Comparison of ENCODE assay signal across 24 cellular contexts in genomic region chr15:93989611-93990010, GRCh38.
"Had no signal": no experiment of that assay in that cellular context is flagged by ENCODE, and none has a peak within 500 bp of the region (broad histone marks: within the 10 kb centered on the region; RNA-seq: fewer than 3 reads in every experiment).

No MANE protein-coding gene starts in this region.

- DNase-seq: colonic mucosa; effector CD8-positive, alpha-beta T cell; endodermal cell; foreskin keratinocyte; left ventricle myocardium superior; lower lobe of right lung; natural killer cell; nucleus accumbens; right cardiac atrium; sigmoid colon; stimulated activated CD4-positive, alpha-beta T cell treated with anti-CD3 and anti-CD28 coated beads, Interleukin-15, amount 100 ng/mL, for 24 hours; stimulated activated CD4-positive, alpha-beta T cell treated with anti-CD3 and anti-CD28 coated beads, Interleukin-4, amount 100 ng/mL, for 1 hour; stimulated activated CD8-positive, alpha-beta memory T cell treated with anti-CD3 and anti-CD28 coated beads, Interleukin-4, amount 100 ng/mL, for 48 hours; stimulated activated naive CD4-positive, alpha-beta T cell; stimulated activated naive CD8-positive, alpha-beta T cell treated with anti-CD3 and anti-CD28 coated beads, Interleukin-15, amount 100 ng/mL, for 72 hours; thyroid gland had no signal

- H3K4me1 ChIP-seq: colonic mucosa, foreskin keratinocyte, lower lobe of right lung, prostate gland, thyroid gland had no signal

- H3K27ac ChIP-seq: colonic mucosa, epithelial cell of prostate, foreskin keratinocyte, lower lobe of right lung, neural progenitor cell, prostate gland, skin epidermis, thyroid gland had no signal

- H3K36me3 Mint-ChIP-seq: natural killer cell, neural progenitor cell, type B pancreatic cell had no signal

- H3K4me1 Mint-ChIP-seq: endodermal cell had no signal

- H3K27me3 ChIP-seq: colonic mucosa, neural progenitor cell, sigmoid colon, thyroid gland had no signal

- H3K9ac ChIP-seq: neural progenitor cell had no signal

- H3K9me3 Mint-ChIP-seq: dendritic cell treated with granulocyte-macrophage colony-stimulating factor and Interleukin-4, amounts not matched to agents 40 ng/mL and 50 ng/mL, for 4 days; endodermal cell; natural killer cell; neural progenitor cell; stimulated activated naive CD8-positive, alpha-beta T cell treated with anti-CD3 and anti-CD28 coated beads, Interleukin-15, amount 100 ng/mL, for 72 hours had no signal

- H3K36me3 ChIP-seq: colonic mucosa, lower lobe of right lung, neural progenitor cell, prostate gland, sigmoid colon, thyroid gland had no signal

- H3K27me3 Mint-ChIP-seq: central memory CD8-positive, alpha-beta T cell; dendritic cell treated with granulocyte-macrophage colony-stimulating factor and Interleukin-4, amounts not matched to agents 40 ng/mL and 50 ng/mL, for 4 days had no signal

- H3K9me3 ChIP-seq: colonic mucosa, lower lobe of right lung, prostate gland, sigmoid colon, thyroid gland had no signal

- H3K27ac Mint-ChIP-seq: dendritic cell treated with granulocyte-macrophage colony-stimulating factor and Interleukin-4, amounts not matched to agents 40 ng/mL and 50 ng/mL, for 4 days; endodermal cell; natural killer cell; neural progenitor cell; stimulated activated naive CD8-positive, alpha-beta T cell treated with anti-CD3 and anti-CD28 coated beads, Interleukin-15, amount 100 ng/mL, for 72 hours; type B pancreatic cell had no signal

- H3K4me3 ChIP-seq: colonic mucosa, lower lobe of right lung, neural progenitor cell, prostate gland, sigmoid colon, skin epidermis, thyroid gland had no signal

- ATAC-seq: esophagus mucosa; foreskin keratinocyte; left ventricle myocardium superior; lower lobe of right lung; natural killer cell; right cardiac atrium; stimulated activated naive CD8-positive, alpha-beta T cell treated with anti-CD3 and anti-CD28 coated beads, Interleukin-15, amount 100 ng/mL, for 72 hours had no signal

- H3K4me3 Mint-ChIP-seq: central memory CD8-positive, alpha-beta T cell; dendritic cell treated with granulocyte-macrophage colony-stimulating factor and Interleukin-4, amounts not matched to agents 40 ng/mL and 50 ng/mL, for 4 days; endodermal cell; neural progenitor cell; stimulated activated naive CD8-positive, alpha-beta T cell treated with anti-CD3 and anti-CD28 coated beads, Interleukin-15, amount 100 ng/mL, for 72 hours; type B pancreatic cell had no signal
